In genomic region chr17:58678287-58678686, GRCh38 we compare ENCODE assay signal across 1 cellular context. TPM values are rescaled to one million over a fixed set of nuclear protein-coding genes. Genes with fewer than 3 reads are reported as not detected.
"Had no signal": no experiment of that assay in that cellular context is flagged by ENCODE, and none has a peak within 500 bp of the region (broad histone marks: within the 10 kb centered on the region; RNA-seq: fewer than 3 reads in every experiment).

No MANE protein-coding gene starts in this region.

RNA-seq across cellular contexts. Expression of gene TEX14, which starts 13.6 kb away (rescaled TPM):
- total RNA-seq: G401 had no signal
